8 cellular contexts compared by ENCODE assay signal in the genomic region with DNA sequence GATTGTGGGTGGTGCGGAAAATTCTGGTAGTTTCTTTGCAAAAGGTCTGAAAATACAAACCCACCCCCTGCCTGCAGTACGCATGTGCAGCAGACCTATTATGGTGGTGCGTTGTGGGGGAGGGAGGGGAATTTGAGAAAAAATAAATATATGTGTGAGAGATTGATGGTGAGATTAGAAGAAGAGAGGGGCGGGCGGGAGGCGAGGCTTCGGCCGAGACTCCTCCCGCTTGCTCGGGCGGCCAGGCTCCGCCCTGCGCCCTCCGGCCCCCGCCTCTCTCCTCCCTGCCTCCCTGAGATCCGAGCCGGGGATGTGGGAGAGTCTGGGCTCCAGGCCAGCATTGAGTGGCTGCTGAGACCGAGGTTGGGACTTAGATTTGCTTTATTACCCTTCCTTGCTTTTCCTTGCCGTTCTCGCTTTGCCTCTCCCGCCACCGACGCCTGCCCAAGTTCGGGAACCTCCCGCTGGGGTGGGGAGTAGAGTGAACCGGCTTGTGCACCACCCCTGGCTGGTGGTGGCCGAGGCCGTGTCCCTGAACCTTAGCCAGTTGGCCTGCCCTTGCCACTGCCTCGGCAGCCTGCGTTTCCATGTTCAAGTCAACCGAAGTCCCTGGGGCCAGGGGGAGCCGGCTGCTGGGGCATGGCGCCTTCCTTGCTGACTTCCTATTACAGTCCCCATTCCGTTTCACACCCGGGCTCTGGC. TPM values are rescaled to one million over a fixed set of nuclear protein-coding genes. Genes with fewer than 3 reads are reported as not detected.
DNase-seq lines count a peak whose midpoint lies in the region; ATAC-seq, FAIRE-seq and TF ChIP-seq lines count a peak whose summit lies in the region.

No MANE protein-coding gene starts in this region.

- TF ChIP-seq POLR2A in IMR-90 (IDR thresholded peaks at IDR 0.05; ENCODE audit: low read depth, low read length): 0 out of 2 replicates have a peak, but pooled peaks have one; percentile 7

- no peaks in the 10 kb centered on the region for H3K9me2 ChIP-seq in OCI-LY7 (ENCODE audit: insufficient read depth, low read length)

- H3K9me3 ChIP-seq in IMR-90 (ENCODE audit: control insufficient read depth, insufficient read depth, low read length) (no peaks in the 10 kb centered on the region), OCI-LY7 (ENCODE audit: low read length) (no peaks in the 10 kb centered on the region), muscle layer of colon (ENCODE audit: low read length) (no peaks in the 10 kb centered on the region)

- peaks cover 56% of the 10 kb centered on the region for H3K79me2 ChIP-seq in OCI-LY7 (ENCODE audit: insufficient read depth, low read depth, low read length)

- H2BK5ac ChIP-seq in IMR-90 (ENCODE audit: low read depth, low read length, poor library complexity, severe bottlenecking): peak overlapping the region; percentile 98

- peak overlapping the region; percentile 55 for H3K18ac ChIP-seq in IMR-90 (ENCODE audit: low read depth, low read length)

- no peak for TF ChIP-seq RAD21 in IMR-90 (IDR thresholded peaks at IDR 0.05; ENCODE audit: low read length)

- peak overlapping the region; percentile 94 for H2AK5ac ChIP-seq in IMR-90 (ENCODE audit: low read depth, low read length)

- peaks cover 24% of the 10 kb centered on the region for H3K4me1 ChIP-seq in IMR-90 (ENCODE audit: control insufficient read depth, insufficient read depth, low read length)
- H3K4me1 ChIP-seq in OCI-LY7 (ENCODE audit: insufficient read depth, low read length, poor library complexity, severe bottlenecking): peaks cover 28% of the 10 kb centered on the region
- H3K4me1 ChIP-seq in muscle layer of colon (ENCODE audit: insufficient read depth, low read length): peaks cover 45% of the 10 kb centered on the region

- H3K36me3 ChIP-seq in IMR-90 (ENCODE audit: control insufficient read depth, insufficient read depth, low read length) (peaks cover 17% of the 10 kb centered on the region), OCI-LY7 (ENCODE audit: insufficient read depth, low read length) (peaks cover 37% of the 10 kb centered on the region), muscle layer of colon (ENCODE audit: insufficient read depth, low read length) (peaks cover 19% of the 10 kb centered on the region)

- DNase-seq in IMR-90 (peak; percentile 98), OCI-LY7 (ENCODE audit: low spot score) (peak; percentile 90)
- peak; percentile 82 for DNase-seq in activated T-cell treated with anti-CD3 and anti-CD28 coated beads, Interleukin-2, amount 50 U/mL, for 1 hour
- peak; percentile 88 for DNase-seq in stimulated activated CD8-positive, alpha-beta memory T cell treated with anti-CD3 and anti-CD28 coated beads, Interleukin-4, amount 100 ng/mL, for 48 hours

- peak overlapping the region; percentile 97 for H2AK9ac ChIP-seq in IMR-90 (replicated peaks; ENCODE audit: low read depth, low read length, poor library complexity)

- H3K79me1 ChIP-seq in IMR-90 (ENCODE audit: low read depth in 1 of 2, low read length in 2 of 2): peaks cover 7 to 65% of the 10 kb centered on the region in 2 experiments

- FAIRE-seq in A204.1 (lab: Jason Lieb, UNC): peak; percentile 99

- H3K9ac ChIP-seq in IMR-90 (ENCODE audit: low read depth, low read length) (peak overlapping the region; percentile 79), muscle layer of colon (ENCODE audit: low read length) (peak overlapping the region; percentile 52)

- CTCF ChIA-PET in IMR-90 (lab: Yijun Ruan, JAX) (no interaction called here), OCI-LY7 (lab: Charles Lee; ENCODE audit: unreplicated experiment) (no interaction called here)

- H3K4me2 ChIP-seq in IMR-90 (ENCODE audit: low read depth, low read length) (peak overlapping the region; percentile 99), OCI-LY7 (ENCODE audit: low read length) (peak overlapping the region; percentile 97)

- H4K20me1 ChIP-seq in IMR-90 (ENCODE audit: insufficient read depth, low read length) (peaks cover 14% of the 10 kb centered on the region), OCI-LY7 (ENCODE audit: insufficient read depth, low read length) (0 out of 2 replicates have a peak, but pooled peaks cover 5% of the 10 kb centered on the region)

- POLR2A ChIA-PET in IMR-90 (lab: Charles Lee; ENCODE audit: unreplicated experiment) (no interaction called here), OCI-LY7 (lab: Charles Lee) (no interaction called here)

- TF ChIP-seq CTCF in IMR-90 (conservative IDR thresholded peaks at IDR 0.05; ENCODE audit: low read depth, low read length) (no peak), OCI-LY7 (conservative IDR thresholded peaks at IDR 0.05; ENCODE audit: low read length) (peak; percentile 18; the same call in 1 of the 2 replicates)

- peak overlapping the region; percentile 85 for H2BK120ac ChIP-seq in IMR-90 (ENCODE audit: low read depth, low read length)

- peak overlapping the region; percentile 32; the same call in 2 of the 3 replicates for H2BK15ac ChIP-seq in IMR-90 (ENCODE audit: low read depth, low read length)

- H4K5ac ChIP-seq in IMR-90 (ENCODE audit: low read depth, low read length): peak overlapping the region; percentile 51

- H3K27me3 ChIP-seq in IMR-90 (ENCODE audit: control insufficient read depth, insufficient read depth, low read length) (no peaks in the 10 kb centered on the region), muscle layer of colon (ENCODE audit: control insufficient read depth in 1 of 2, insufficient read depth in 2 of 2, low read length in 2 of 2) (no peaks in the 10 kb centered on the region)

- peak overlapping the region; percentile 53; the same call in 1 of the 2 replicates for H2BK20ac ChIP-seq in IMR-90 (ENCODE audit: low read depth, low read length)

- H3K27ac ChIP-seq in IMR-90 (ENCODE audit: insufficient read depth, low read length) (peak overlapping the region; percentile 100), OCI-LY7 (ENCODE audit: low read depth, low read length, poor library complexity, severe bottlenecking) (peak overlapping the region; percentile 90), muscle layer of colon (ENCODE audit: low read depth, low read length) (peak overlapping the region; percentile 88)

- H3K9me1 ChIP-seq in IMR-90 (ENCODE audit: insufficient read depth, low read length): peaks cover 9% of the 10 kb centered on the region

- intact Hi-C loops in IMR-90 (cut with micrococcal nuclease): loop anchor here (2.0 kb wide), 1 partner anchor 25 kb away; no protein-coding TSS in a partner anchor
- intact Hi-C loops in OCI-LY7 (cut with micrococcal nuclease; ENCODE audit: unreplicated experiment): loop anchor here (1.0 to 5.0 kb wide), 4 partner anchors 25 to 230 kb away; partner anchors contain the start of genes ALOXE3 and NAA38

- peak overlapping the region; percentile 90 for H3K4ac ChIP-seq in IMR-90 (ENCODE audit: low read depth, low read length)

- dilution Hi-C loops in IMR-90 (cut with HindIII; ENCODE audit: low sequenced_read_pairs, unreplicated experiment): no loop called here

- in situ Hi-C loops in IMR-90 (cut with MboI; ENCODE audit: low sequenced_read_pairs): no loop called here

- H4K91ac ChIP-seq in IMR-90 (ENCODE audit: insufficient read depth, low read depth, low read length): peak overlapping the region; percentile 93

- H2AFZ ChIP-seq in IMR-90 (replicated peaks; ENCODE audit: low read length, poor library complexity) (peak overlapping the region; percentile 88), OCI-LY7 (ENCODE audit: low read length) (peak overlapping the region; percentile 19; the same call in 1 of the 2 replicates)

- peak overlapping the region; percentile 69 to 89; a peak in 3 of 4 replicates for H4K8ac ChIP-seq in IMR-90 (ENCODE audit: low read depth in 2 of 2, low read length in 2 of 2)

- H3K4me3 ChIP-seq in IMR-90 (ENCODE audit: insufficient read depth, low read depth, low read length) (peak overlapping the region; percentile 46), OCI-LY7 (ENCODE audit: low read depth, low read length, poor library complexity, severe bottlenecking) (peak overlapping the region; percentile 95), muscle layer of colon (ENCODE audit: low read depth in 1 of 2, low read length in 2 of 2) (peak overlapping the region; percentile 24 to 71)

- H3K23ac ChIP-seq in IMR-90 (ENCODE audit: low read depth, low read length): peak overlapping the region; percentile 88

- ATAC-seq in GM18868 (IDR thresholded peaks at IDR 0.05; ENCODE audit: unreplicated experiment): peak; percentile 60
- peak; percentile 87 for ATAC-seq in IMR-90 (ENCODE audit: low read depth)
- peak; percentile 82 for ATAC-seq in esophagus mucosa

- H3K14ac ChIP-seq in IMR-90 (replicated peaks; ENCODE audit: low read depth, low read length): peak overlapping the region; percentile 89

- peak overlapping the region; percentile 75 for H3K56ac ChIP-seq in IMR-90 (ENCODE audit: extremely low read depth, insufficient read depth, low read length)

- BruUV-seq in IMR-90 (replicated peaks; lab: Mats Ljungman, UMichigan) (no TSS peak), OCI-LY7 (replicated peaks; lab: Mats Ljungman, UMichigan) (no TSS peak)

- WGBS in IMR-90 (ENCODE audit: extremely low coverage in 2 of 2, insufficient read length in 1 of 2), 2 experiments: no CpG with 5 or more reads among the region's 35 CpGs

RNA-seq across cellular contexts. Expression of gene CHD3, which starts 1.0 kb away (rescaled TPM):
- total RNA-seq in IMR-90 (2012; rRNA removed): 67.2 and 78.1 TPM in 2 replicates
- 55.1 and 65.4 TPM in 2 replicates for polyA plus RNA-seq in IMR-90 (2012; rRNA removed)
- 53.4 and 59.5 TPM in 2 replicates for polyA plus RNA-seq in IMR-90 (2012; cell fraction: cytosol; rRNA removed)
- 202 and 231 TPM in 2 replicates for polyA plus RNA-seq in IMR-90 (2012; cell fraction: nucleus; rRNA removed; ENCODE audit: low replicate concordance)
- total RNA-seq in OCI-LY7 (2014; rRNA removed; shearing (Covaris generic)): 42.5 and 59.6 TPM in 2 replicates
- 124 and 126 TPM in 2 replicates for total RNA-seq in OCI-LY7 (2022)
- 50.7 TPM for total RNA-seq in esophagus mucosa

RNA-seq across cellular contexts. Expression of gene RNF227, which starts 28.5 kb away (rescaled TPM):
- total RNA-seq in IMR-90 (2012; rRNA removed): 1.3 and 1.4 TPM in 2 replicates
- 2.7 and 3.1 TPM in 2 replicates for polyA plus RNA-seq in IMR-90 (2012; rRNA removed)
- 0.78 and 1.3 TPM in 2 replicates for polyA plus RNA-seq in IMR-90 (2012; cell fraction: cytosol; rRNA removed)
- 3.8 and 4.5 TPM in 2 replicates for polyA plus RNA-seq in IMR-90 (2012; cell fraction: nucleus; rRNA removed; ENCODE audit: low replicate concordance)
- total RNA-seq in OCI-LY7 (2014; rRNA removed; shearing (Covaris generic)): 3.8 and 9.6 TPM in 2 replicates
- 4.7 and 5.8 TPM in 2 replicates for total RNA-seq in OCI-LY7 (2022)
- total RNA-seq in esophagus mucosa: 2.4 TPM

RNA-seq across cellular contexts. Expression of gene CYB5D1, which starts 29.8 kb away (rescaled TPM):
- total RNA-seq in IMR-90 (2012; rRNA removed) (10.8 and 11.1 TPM in 2 replicates), OCI-LY7 (2022) (19.3 and 24.8 TPM in 2 replicates), esophagus mucosa (7.6 TPM)
- polyA plus RNA-seq in IMR-90 (2012; rRNA removed): 7.0 and 8.8 TPM in 2 replicates
- 3.4 and 4.3 TPM in 2 replicates for polyA plus RNA-seq in IMR-90 (2012; cell fraction: cytosol; rRNA removed)
- 9.7 and 19.2 TPM in 2 replicates for polyA plus RNA-seq in IMR-90 (2012; cell fraction: nucleus; rRNA removed; ENCODE audit: low replicate concordance)
- 16.9 and 18.1 TPM in 2 replicates for total RNA-seq in OCI-LY7 (2014; rRNA removed; shearing (Covaris generic))

RNA-seq across cellular contexts. Expression of gene NAA38, which starts 30.3 kb away (rescaled TPM):
- total RNA-seq in IMR-90 (2012; rRNA removed): 40.7 and 62.2 TPM in 2 replicates
- polyA plus RNA-seq in IMR-90 (2012; rRNA removed): 76.8 and 122 TPM in 2 replicates
- 125 and 183 TPM in 2 replicates for polyA plus RNA-seq in IMR-90 (2012; cell fraction: cytosol; rRNA removed)
- polyA plus RNA-seq in IMR-90 (2012; cell fraction: nucleus; rRNA removed; ENCODE audit: low replicate concordance): 34.7 and 54.0 TPM in 2 replicates
- 168 and 205 TPM in 2 replicates for total RNA-seq in OCI-LY7 (2014; rRNA removed; shearing (Covaris generic))
- 149 and 153 TPM in 2 replicates for total RNA-seq in OCI-LY7 (2022)
- 93.3 TPM for total RNA-seq in esophagus mucosa

RNA-seq across cellular contexts. Expression of gene TMEM88, which starts 32.8 kb away (rescaled TPM):
- total RNA-seq in IMR-90 (2012; rRNA removed) (not detected in 2 replicates), OCI-LY7 (2022) (3.8 and 4.0 TPM in 2 replicates), esophagus mucosa (1.7 TPM)
- 1.9 and 2.1 TPM in 2 replicates for polyA plus RNA-seq in IMR-90 (2012; rRNA removed)
- polyA plus RNA-seq in IMR-90 (2012; cell fraction: cytosol; rRNA removed): 0.63 and 0.79 TPM in 2 replicates
- 16.9 and 24.1 TPM in 2 replicates for polyA plus RNA-seq in IMR-90 (2012; cell fraction: nucleus; rRNA removed; ENCODE audit: low replicate concordance)
- 0.41 TPM in 1 of 2 replicates, not detected in the other for total RNA-seq in OCI-LY7 (2014; rRNA removed; shearing (Covaris generic))

Comparison
In these comparisons a context has a peak if more than half of its experiments do, and no peak if none do; other contexts are left out.
1. Peak in every context shown above with its lines: DNase-seq, ATAC-seq, H3K4me3 ChIP-seq and H3K27ac ChIP-seq.